Comparison of ENCODE assay signal across 31 cellular contexts in the genomic region with DNA sequence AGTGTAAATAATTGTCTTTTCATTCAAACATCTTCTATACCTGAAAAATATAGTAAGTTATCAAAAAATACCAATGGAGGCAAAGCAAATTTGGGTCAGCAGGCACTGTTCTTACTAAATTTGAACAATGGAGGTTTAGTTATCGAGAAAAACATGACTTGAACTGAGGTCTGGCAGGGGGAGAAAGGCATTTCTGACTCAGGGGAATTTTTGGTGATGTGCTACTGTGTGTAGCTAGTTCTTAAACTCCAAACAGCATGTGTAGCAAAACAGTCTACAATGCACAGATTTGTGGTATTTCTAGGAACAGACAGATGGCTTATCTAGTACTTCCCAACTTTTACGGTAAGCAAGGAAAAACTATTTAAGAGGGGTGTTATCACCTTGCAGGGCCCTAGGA.
"Had no signal": no experiment of that assay in that cellular context is flagged by ENCODE, and none has a peak within 500 bp of the region (broad histone marks: within the 10 kb centered on the region; RNA-seq: fewer than 3 reads in every experiment).

No MANE protein-coding gene starts in this region.

- H3K9me3 Mint-ChIP-seq: nephron, neural crest cell had no signal

- H3K36me3 Mint-ChIP-seq: immature natural killer cell; naive thymus-derived CD8-positive, alpha-beta T cell had no signal

- H3K27ac Mint-ChIP-seq: immature natural killer cell; naive thymus-derived CD8-positive, alpha-beta T cell; nephron; stimulated activated naive CD8-positive, alpha-beta T cell treated with anti-CD3 and anti-CD28 coated beads, Interleukin-15, Interleukin-2, amounts not matched to agents 100 ng/mL and 50 ng/mL, for 24 hours had no signal

- H3K27me3 ChIP-seq: left lung, pancreas, suprapubic skin, tibial artery, upper lobe of right lung had no signal

- H3K4me1 ChIP-seq: left lung, lower lobe of right lung, pancreas, prostate gland, suprapubic skin, tibial artery, upper lobe of right lung had no signal

- FAIRE-seq: islet of Langerhans, kidney, urothelium cell line had no signal

- H3K27ac ChIP-seq: left lung, lower lobe of right lung, pancreas, prostate gland, skin epidermis, suprapubic skin, thoracic aorta, tibial artery, upper lobe of right lung had no signal

- H3K4me3 Mint-ChIP-seq: immature natural killer cell; naive thymus-derived CD8-positive, alpha-beta T cell; nephron; neural crest cell; stimulated activated naive CD8-positive, alpha-beta T cell treated with anti-CD3 and anti-CD28 coated beads, Interleukin-15, Interleukin-2, amounts not matched to agents 100 ng/mL and 50 ng/mL, for 24 hours had no signal

- H3K4me1 Mint-ChIP-seq: immature natural killer cell, nephron, neural crest cell had no signal

- ATAC-seq: left colon; left lung; lower lobe of right lung; naive thymus-derived CD8-positive, alpha-beta T cell; pancreas; right cardiac atrium; sciatic nerve; upper lobe of right lung had no signal

- H3K36me3 ChIP-seq: left lung, lower lobe of right lung, pancreas, prostate gland, suprapubic skin, thoracic aorta, tibial artery, upper lobe of right lung had no signal

- H3K4me3 ChIP-seq: left lung, lower lobe of right lung, pancreas, prostate gland, skin epidermis, suprapubic skin, thoracic aorta, tibial artery, upper lobe of right lung had no signal

- H3K27me3 Mint-ChIP-seq: naive thymus-derived CD8-positive, alpha-beta T cell; stimulated activated naive CD8-positive, alpha-beta T cell treated with anti-CD3 and anti-CD28 coated beads, Interleukin-15, Interleukin-2, amounts not matched to agents 100 ng/mL and 50 ng/mL, for 24 hours had no signal

- DNase-seq: immature natural killer cell; kidney; left colon; left lung; lower lobe of right lung; mammary epithelial cell; mesenchymal stem cell; naive thymus-derived CD8-positive, alpha-beta T cell; nucleus accumbens; pancreas; posterior cingulate gyrus; retina; right cardiac atrium; stimulated activated CD4-positive, alpha-beta T cell treated with anti-CD3 and anti-CD28 coated beads, Interleukin-12 subunit alpha, Interleukin-12 subunit beta, amount 100 ng/mL, for 4 hours; stimulated activated CD4-positive, alpha-beta T cell treated with anti-CD3 and anti-CD28 coated beads, Interleukin-15, amount 100 ng/mL, for 24 hours; stimulated activated CD4-positive, alpha-beta T cell treated with anti-CD3 and anti-CD28 coated beads, Interleukin-2, amount 100 ng/mL, for 24 hours; stimulated activated CD4-positive, alpha-beta T cell treated with anti-CD3 and anti-CD28 coated beads, Interleukin-4, amount 100 ng/mL, for 1 hour; stimulated activated naive CD4-positive, alpha-beta T cell; tibial artery; trophoblast cell; upper lobe of right lung had no signal

- H3K9me3 ChIP-seq: left lung, lower lobe of right lung, pancreas, prostate gland, suprapubic skin, thoracic aorta, tibial artery, upper lobe of right lung had no signal
